Comparison of ENCODE assay signal across 1 cellular context in the genomic region with DNA sequence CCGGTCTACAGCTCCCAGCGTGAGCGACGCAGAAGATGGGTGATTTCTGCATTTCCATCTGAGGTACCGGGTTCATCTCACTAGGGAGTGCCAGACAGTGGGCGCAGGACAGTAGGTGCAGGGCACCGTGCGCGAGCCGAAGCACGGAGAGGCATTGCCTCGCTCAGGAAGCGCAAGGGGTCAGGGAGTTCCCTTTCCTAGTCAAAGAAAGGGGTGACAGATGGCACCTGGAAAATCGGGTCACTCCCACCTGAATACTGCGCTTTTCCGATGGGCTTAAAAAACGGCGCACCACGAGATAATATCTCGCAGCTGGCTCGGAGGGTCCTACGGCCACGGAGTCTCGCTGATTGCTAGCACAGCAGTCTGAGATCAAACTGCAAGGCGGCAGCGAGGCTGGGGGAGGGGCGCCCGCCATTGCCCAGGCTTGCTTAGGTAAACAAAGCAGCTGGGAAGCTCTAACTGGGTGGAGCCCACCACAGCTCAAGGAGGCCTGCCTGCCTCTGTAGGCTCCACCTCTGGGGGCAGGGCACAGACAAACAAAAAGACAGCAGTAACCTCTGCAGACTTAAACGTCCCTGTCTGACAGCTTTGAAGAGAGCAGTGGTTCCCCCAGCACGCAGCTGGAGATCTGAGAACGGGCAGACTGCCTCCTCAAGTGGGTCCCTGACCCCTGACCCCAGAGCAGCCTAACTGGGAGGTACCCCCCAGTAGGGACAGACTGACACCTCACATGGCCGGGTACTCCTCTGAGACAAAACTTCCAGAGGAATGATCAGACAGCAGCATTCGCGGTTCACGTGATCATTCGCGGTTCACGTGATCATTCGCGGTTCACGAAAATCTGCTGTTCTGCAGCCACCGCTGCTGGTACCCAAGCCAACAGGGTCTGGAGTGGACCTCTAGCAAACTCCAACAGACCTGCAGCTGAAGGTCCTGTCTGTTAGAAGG.
TF ChIP-seq lines count a peak whose summit lies in the region.

No MANE protein-coding gene starts in this region.

TF ChIP-seq in K562, 482 proteins besides CTCF, POLR2A, EP300 and RAD21:
- TF ChIP-seq, protein P1, sequence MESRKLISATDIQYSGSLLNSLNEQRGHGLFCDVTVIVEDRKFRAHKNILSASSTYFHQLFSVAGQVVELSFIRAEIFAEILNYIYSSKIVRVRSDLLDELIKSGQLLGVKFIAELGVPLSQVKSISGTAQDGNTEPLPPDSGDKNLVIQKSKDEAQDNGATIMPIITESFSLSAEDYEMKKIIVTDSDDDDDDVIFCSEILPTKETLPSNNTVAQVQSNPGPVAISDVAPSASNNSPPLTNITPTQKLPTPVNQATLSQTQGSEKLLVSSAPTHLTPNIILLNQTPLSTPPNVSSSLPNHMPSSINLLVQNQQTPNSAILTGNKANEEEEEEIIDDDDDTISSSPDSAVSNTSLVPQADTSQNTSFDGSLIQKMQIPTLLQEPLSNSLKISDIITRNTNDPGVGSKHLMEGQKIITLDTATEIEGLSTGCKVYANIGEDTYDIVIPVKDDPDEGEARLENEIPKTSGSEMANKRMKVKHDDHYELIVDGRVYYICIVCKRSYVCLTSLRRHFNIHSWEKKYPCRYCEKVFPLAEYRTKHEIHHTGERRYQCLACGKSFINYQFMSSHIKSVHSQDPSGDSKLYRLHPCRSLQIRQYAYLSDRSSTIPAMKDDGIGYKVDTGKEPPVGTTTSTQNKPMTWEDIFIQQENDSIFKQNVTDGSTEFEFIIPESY (CRISPR knock-in tag; IDR thresholded peaks at IDR 0.05), result peak; percentile 54
- TF ChIP-seq, protein P2, sequence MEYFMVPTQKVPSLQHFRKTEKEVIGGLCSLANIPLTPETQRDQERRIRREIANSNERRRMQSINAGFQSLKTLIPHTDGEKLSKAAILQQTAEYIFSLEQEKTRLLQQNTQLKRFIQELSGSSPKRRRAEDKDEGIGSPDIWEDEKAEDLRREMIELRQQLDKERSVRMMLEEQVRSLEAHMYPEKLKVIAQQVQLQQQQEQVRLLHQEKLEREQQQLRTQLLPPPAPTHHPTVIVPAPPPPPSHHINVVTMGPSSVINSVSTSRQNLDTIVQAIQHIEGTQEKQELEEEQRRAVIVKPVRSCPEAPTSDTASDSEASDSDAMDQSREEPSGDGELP (CRISPR knock-in tag; IDR thresholded peaks at IDR 0.05; ENCODE audit: borderline replicate concordance), result peak; percentile 8; the same call in 1 of the 2 replicates
- TF ChIP-seq, protein P3, sequence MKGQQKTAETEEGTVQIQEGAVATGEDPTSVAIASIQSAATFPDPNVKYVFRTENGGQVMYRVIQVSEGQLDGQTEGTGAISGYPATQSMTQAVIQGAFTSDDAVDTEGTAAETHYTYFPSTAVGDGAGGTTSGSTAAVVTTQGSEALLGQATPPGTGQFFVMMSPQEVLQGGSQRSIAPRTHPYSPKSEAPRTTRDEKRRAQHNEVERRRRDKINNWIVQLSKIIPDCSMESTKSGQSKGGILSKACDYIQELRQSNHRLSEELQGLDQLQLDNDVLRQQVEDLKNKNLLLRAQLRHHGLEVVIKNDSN (CRISPR knock-in tag; IDR thresholded peaks at IDR 0.05), result peak; percentile 43; the same call in 1 of the 2 replicates
- 0 out of 2 replicates have a peak, but pooled peaks have one; percentile 9 for TF ChIP-seq CXXC5 (CRISPR knock-in tag; IDR thresholded peaks at IDR 0.05)
- TF ChIP-seq, protein P4, sequence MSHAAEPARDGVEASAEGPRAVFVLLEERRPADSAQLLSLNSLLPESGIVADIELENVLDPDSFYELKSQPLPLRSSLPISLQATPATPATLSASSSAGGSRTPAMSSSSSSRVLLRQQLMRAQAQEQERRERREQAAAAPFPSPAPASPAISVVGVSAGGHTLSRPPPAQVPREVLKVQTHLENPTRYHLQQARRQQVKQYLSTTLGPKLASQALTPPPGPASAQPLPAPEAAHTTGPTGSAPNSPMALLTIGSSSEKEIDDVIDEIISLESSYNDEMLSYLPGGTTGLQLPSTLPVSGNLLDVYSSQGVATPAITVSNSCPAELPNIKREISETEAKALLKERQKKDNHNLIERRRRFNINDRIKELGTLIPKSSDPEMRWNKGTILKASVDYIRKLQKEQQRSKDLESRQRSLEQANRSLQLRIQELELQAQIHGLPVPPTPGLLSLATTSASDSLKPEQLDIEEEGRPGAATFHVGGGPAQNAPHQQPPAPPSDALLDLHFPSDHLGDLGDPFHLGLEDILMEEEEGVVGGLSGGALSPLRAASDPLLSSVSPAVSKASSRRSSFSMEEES (CRISPR knock-in tag; IDR thresholded peaks at IDR 0.05), result peak; percentile 28; the same call in 1 of the 2 replicates
- peak; percentile 24; the same call in 1 of the 2 replicates for TF ChIP-seq RAD51 (IDR thresholded peaks at IDR 0.05; ENCODE audit: borderline replicate concordance, low read depth)
- peak; percentile 28 to 56; a peak in 2 of 4 replicates for TF ChIP-seq FOXA3 (CRISPR knock-in tag; conservative IDR thresholded peaks at IDR 0.05 in 1 of 2, IDR thresholded peaks at IDR 0.05 in 1 of 2)
